Comparison of ENCODE assay signal across 1 cellular context in genomic region chr19:7098096-7098495, GRCh38.
TF ChIP-seq lines count a peak whose summit lies in the region.

No MANE protein-coding gene starts in this region.

TF ChIP-seq in GM12878, 131 proteins besides CTCF, POLR2A, EP300 and RAD21:
- TF ChIP-seq PML (IDR thresholded peaks at IDR 0.05; ENCODE audit: low read length): no peak
- TF ChIP-seq SMAD1 (IDR thresholded peaks at IDR 0.05; ENCODE audit: low read depth, partially characterized antibody): no peak
- TF ChIP-seq HCFC1 (IDR thresholded peaks at IDR 0.05; ENCODE audit: low read length): no peak
- TF ChIP-seq SMARCA5 (IDR thresholded peaks at IDR 0.05): no peak
- no peak for TF ChIP-seq ZNF592 (IDR thresholded peaks at IDR 0.05)
- TF ChIP-seq SUPT20H (IDR thresholded peaks at IDR 0.05; ENCODE audit: borderline replicate concordance, control insufficient read depth, low read depth, low read length): no peak
- TF ChIP-seq FOS (IDR thresholded peaks at IDR 0.05; ENCODE audit: borderline replicate concordance, extremely low read depth, insufficient read length): no peak
- TF ChIP-seq REST (IDR thresholded peaks at IDR 0.05; ENCODE audit: low read depth, low read length): no peak
- no peak for TF ChIP-seq BMI1 (IDR thresholded peaks at IDR 0.05; ENCODE audit: borderline replicate concordance)
- no peak for TF ChIP-seq SPI1 (IDR thresholded peaks at IDR 0.05; ENCODE audit: borderline replicate concordance, insufficient read depth, low read depth, low read length)
- TF ChIP-seq E4F1 (IDR thresholded peaks at IDR 0.05; ENCODE audit: borderline replicate concordance, partially characterized antibody): no peak
- TF ChIP-seq TCF7 (IDR thresholded peaks at IDR 0.05; ENCODE audit: borderline replicate concordance): no peak
- TF ChIP-seq CEBPZ (IDR thresholded peaks at IDR 0.05; ENCODE audit: low read depth, low read length): no peak
- TF ChIP-seq KAT2A (conservative IDR thresholded peaks at IDR 0.05; ENCODE audit: control insufficient read depth, low read depth, low read length): no peak
- no peak for TF ChIP-seq ZNF207 (IDR thresholded peaks at IDR 0.05; ENCODE audit: borderline replicate concordance)
- no peak for TF ChIP-seq TBL1XR1 (IDR thresholded peaks at IDR 0.05; ENCODE audit: low read depth, low read length)
